ENCODE assay signal across 2 cellular contexts in the genomic region with DNA sequence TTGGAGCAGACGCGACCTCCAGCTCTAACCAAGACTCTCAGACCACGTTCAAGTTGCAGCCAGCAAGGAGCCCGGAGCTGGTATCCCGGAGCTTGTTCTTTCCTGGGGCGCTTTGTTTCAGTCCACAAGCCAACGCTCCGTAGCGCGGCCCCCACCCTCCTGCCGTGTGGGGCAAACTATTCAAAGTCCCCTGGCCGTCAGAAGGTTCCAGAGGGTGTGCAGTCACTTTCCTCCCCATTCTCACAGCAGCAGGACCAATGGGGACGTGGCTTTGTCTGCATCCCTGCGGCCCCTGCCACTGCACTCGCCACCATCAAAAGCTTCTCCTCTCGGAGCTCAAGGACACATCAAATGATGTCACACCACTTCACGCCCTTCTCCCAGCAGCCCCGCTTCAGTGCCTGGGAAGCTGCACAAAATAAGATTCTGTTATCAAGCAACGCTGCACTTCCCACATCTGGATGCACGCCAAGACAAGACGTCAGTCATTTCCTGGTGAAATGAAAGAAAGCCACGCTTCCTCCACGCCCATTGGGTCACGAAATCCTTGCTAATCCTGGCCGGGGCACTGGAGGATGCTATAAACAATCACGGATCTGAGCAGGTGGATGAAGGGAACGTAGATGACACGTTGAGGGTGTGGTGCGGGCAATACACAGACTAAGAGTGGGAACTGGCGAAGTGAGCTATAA.
A peak's percentile ranks its signal among the peaks of the same experiment; 100 is the strongest.
TF ChIP-seq lines count a peak whose summit lies in the region.

No MANE protein-coding gene starts in this region.

TF ChIP-seq in SK-N-SH treated with all-trans-retinoic acid at 6 μM for 48 hours, 23 proteins besides CTCF, POLR2A, EP300 and RAD21 (continued from another document):
- TF ChIP-seq OSR1 (CRISPR knock-in tag; IDR thresholded peaks at IDR 0.05) (no peak), ZFP3 (CRISPR knock-in tag; IDR thresholded peaks at IDR 0.05) (no peak)

TF ChIP-seq in K562, 482 proteins besides CTCF, POLR2A, EP300 and RAD21 (continued from another document):
- TF ChIP-seq, protein P1, sequence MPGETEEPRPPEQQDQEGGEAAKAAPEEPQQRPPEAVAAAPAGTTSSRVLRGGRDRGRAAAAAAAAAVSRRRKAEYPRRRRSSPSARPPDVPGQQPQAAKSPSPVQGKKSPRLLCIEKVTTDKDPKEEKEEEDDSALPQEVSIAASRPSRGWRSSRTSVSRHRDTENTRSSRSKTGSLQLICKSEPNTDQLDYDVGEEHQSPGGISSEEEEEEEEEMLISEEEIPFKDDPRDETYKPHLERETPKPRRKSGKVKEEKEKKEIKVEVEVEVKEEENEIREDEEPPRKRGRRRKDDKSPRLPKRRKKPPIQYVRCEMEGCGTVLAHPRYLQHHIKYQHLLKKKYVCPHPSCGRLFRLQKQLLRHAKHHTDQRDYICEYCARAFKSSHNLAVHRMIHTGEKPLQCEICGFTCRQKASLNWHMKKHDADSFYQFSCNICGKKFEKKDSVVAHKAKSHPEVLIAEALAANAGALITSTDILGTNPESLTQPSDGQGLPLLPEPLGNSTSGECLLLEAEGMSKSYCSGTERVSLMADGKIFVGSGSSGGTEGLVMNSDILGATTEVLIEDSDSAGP (CRISPR knock-in tag; IDR thresholded peaks at IDR 0.05), result no peak
- TF ChIP-seq ESRRA (IDR thresholded peaks at IDR 0.05; ENCODE audit: borderline replicate concordance, low read depth) (peak; percentile 57), MYBL2 (IDR thresholded peaks at IDR 0.05; ENCODE audit: low read depth) (no peak), MYBL2 (CRISPR knock-in tag; IDR thresholded peaks at IDR 0.05; ENCODE audit: borderline replicate concordance) (no peak), CTBP1 (IDR thresholded peaks at IDR 0.05; ENCODE audit: borderline replicate concordance) (peak; percentile 36; the same call in 1 of the 2 replicates), ZNF444 (CRISPR knock-in tag; IDR thresholded peaks at IDR 0.05) (no peak), PTRF (tag; IDR thresholded peaks at IDR 0.05) (no peak), ARID1B (IDR thresholded peaks at IDR 0.05) (0 out of 2 replicates have a peak, but pooled peaks have one; percentile 22), PHB2 (IDR thresholded peaks at IDR 0.05; ENCODE audit: low read depth) (no peak), ZNF41 (CRISPR knock-in tag; conservative IDR thresholded peaks at IDR 0.05) (no peak), ATF7 (IDR thresholded peaks at IDR 0.05) (peak; percentile 73), GABPB2 (CRISPR knock-in tag; conservative IDR thresholded peaks at IDR 0.05) (no peak), NFIC (IDR thresholded peaks at IDR 0.05) (peak; percentile 86), TAL1 (IDR thresholded peaks at IDR 0.05) (peak; percentile 32; the same call in 1 of the 2 replicates), CBFA2T3 (IDR thresholded peaks at IDR 0.05) (peak; percentile 43)
- TF ChIP-seq, protein P2, sequence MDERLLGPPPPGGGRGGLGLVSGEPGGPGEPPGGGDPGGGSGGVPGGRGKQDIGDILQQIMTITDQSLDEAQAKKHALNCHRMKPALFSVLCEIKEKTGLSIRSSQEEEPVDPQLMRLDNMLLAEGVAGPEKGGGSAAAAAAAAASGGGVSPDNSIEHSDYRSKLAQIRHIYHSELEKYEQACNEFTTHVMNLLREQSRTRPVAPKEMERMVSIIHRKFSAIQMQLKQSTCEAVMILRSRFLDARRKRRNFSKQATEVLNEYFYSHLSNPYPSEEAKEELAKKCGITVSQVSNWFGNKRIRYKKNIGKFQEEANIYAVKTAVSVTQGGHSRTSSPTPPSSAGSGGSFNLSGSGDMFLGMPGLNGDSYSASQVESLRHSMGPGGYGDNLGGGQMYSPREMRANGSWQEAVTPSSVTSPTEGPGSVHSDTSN (CRISPR knock-in tag; IDR thresholded peaks at IDR 0.05; ENCODE audit: low read depth), result no peak
- TF ChIP-seq, protein P2 (tag; conservative IDR thresholded peaks at IDR 0.05; ENCODE audit: low read depth), result 0 out of 2 replicates have a peak, but pooled peaks have one; percentile 11
- TF ChIP-seq, protein P3, sequence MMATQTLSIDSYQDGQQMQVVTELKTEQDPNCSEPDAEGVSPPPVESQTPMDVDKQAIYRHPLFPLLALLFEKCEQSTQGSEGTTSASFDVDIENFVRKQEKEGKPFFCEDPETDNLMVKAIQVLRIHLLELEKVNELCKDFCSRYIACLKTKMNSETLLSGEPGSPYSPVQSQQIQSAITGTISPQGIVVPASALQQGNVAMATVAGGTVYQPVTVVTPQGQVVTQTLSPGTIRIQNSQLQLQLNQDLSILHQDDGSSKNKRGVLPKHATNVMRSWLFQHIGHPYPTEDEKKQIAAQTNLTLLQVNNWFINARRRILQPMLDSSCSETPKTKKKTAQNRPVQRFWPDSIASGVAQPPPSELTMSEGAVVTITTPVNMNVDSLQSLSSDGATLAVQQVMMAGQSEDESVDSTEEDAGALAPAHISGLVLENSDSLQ (IDR thresholded peaks at IDR 0.05), result peak; percentile 85
